ENCODE assay signal across 23 cellular contexts in genomic region chr7:80403686-80404241, GRCh38.
A peak's percentile ranks its signal among the peaks of the same experiment; 100 is the strongest.
DNase-seq lines count a peak whose midpoint lies in the region; ATAC-seq, FAIRE-seq and TF ChIP-seq lines count a peak whose summit lies in the region.
"Had no signal": no experiment of that assay in that cellular context is flagged by ENCODE, and none has a peak within 500 bp of the region (broad histone marks: within the 10 kb centered on the region; RNA-seq: fewer than 3 reads in every experiment).

No MANE protein-coding gene starts in this region.

- 0% methylated on average over 1 of the region's 1 CpG for WGBS in HepG2 (ENCODE audit: low lambda C conversion rate)
- 17% methylated on average over 1 of the region's 1 CpG for WGBS in right lobe of liver (ENCODE audit: insufficient coverage, low coverage, low lambda C conversion rate, missing lambda C conversion rate)

- H3K36me3 Mint-ChIP-seq in T-cell: no peaks in the 10 kb centered on the region
- H3K36me3 Mint-ChIP-seq in effector memory CD8-positive, alpha-beta T cell (ENCODE audit: insufficient read depth): peaks cover 5% of the 10 kb centered on the region
- H3K36me3 Mint-ChIP-seq: CD8-positive, alpha-beta T cell had no signal

- H3K27ac ChIP-seq in HepG2 (ENCODE audit: extremely low read length, insufficient read depth, low read length) (no peak overlapping the region), right lobe of liver (no peak overlapping the region)
- H3K27ac ChIP-seq: BLaER1, HL-60 had no signal

- H4K20me1 ChIP-seq in HepG2 (ENCODE audit: insufficient read depth, low read length): no peaks in the 10 kb centered on the region
- H4K20me1 ChIP-seq: BLaER1 had no signal

- H3K27ac Mint-ChIP-seq in T-cell: no peak overlapping the region
- H3K27ac Mint-ChIP-seq in effector memory CD8-positive, alpha-beta T cell: no peak overlapping the region
- H3K27ac Mint-ChIP-seq: CD8-positive, alpha-beta T cell had no signal

- peaks cover 4 to 9% (median 5%) of the 10 kb centered on the region in 3 donors for H3K9me3 Mint-ChIP-seq in T-cell
- peaks cover 14 to 17% of the 10 kb centered on the region in 2 donors for H3K9me3 Mint-ChIP-seq in effector memory CD8-positive, alpha-beta T cell
- H3K9me3 Mint-ChIP-seq: CD8-positive, alpha-beta T cell had no signal

- no peaks in the 10 kb centered on the region for H3K27me3 Mint-ChIP-seq in T-cell
- H3K27me3 Mint-ChIP-seq in effector memory CD8-positive, alpha-beta T cell: no peaks in the 10 kb centered on the region

- H3K36me3 ChIP-seq in HepG2 (replicated peaks in 1 of 2; ENCODE audit: control insufficient read depth in 1 of 2, insufficient read depth in 2 of 2, low read length in 2 of 2) (no peaks in the 10 kb centered on the region), right lobe of liver (no peaks in the 10 kb centered on the region)
- H3K36me3 ChIP-seq: BLaER1, HAP-1 had no signal

- H3K9ac ChIP-seq in HepG2 (ENCODE audit: insufficient read depth, low read depth, low read length): no peak overlapping the region
- H3K9ac ChIP-seq: BLaER1 had no signal

- TF ChIP-seq EP300 in HepG2 (IDR thresholded peaks at IDR 0.05; ENCODE audit: low read depth in 2 of 2, low read length in 2 of 2): no peak; a peak in 1 of 4 replicates
- TF ChIP-seq EP300 in HepG2 (CRISPR knock-in tag; IDR thresholded peaks at IDR 0.05; ENCODE audit: borderline replicate concordance): no peak

- intact Hi-C loops in HepG2 (cut with micrococcal nuclease; ENCODE audit: unreplicated experiment): no loop called here
- intact Hi-C loops in right lobe of liver (cut with DNase I): no loop called here

- peaks cover 7% of the 10 kb centered on the region; the same call in 1 of the 2 replicates for H3K4me1 ChIP-seq in HepG2 (ENCODE audit: insufficient read depth, low read length)
- peaks cover 0 to 3% (median 0%) of the 10 kb centered on the region in 4 donors for H3K4me1 ChIP-seq in right lobe of liver
- H3K4me1 ChIP-seq: BLaER1 had no signal

- no TSS peak for BruUV-seq in HepG2 (replicated peaks; lab: Mats Ljungman, UMichigan)

- TF ChIP-seq CTCF in HepG2 (CRISPR knock-in tag; IDR thresholded peaks at IDR 0.05): no peak
- no peak for TF ChIP-seq CTCF in right lobe of liver (IDR thresholded peaks at IDR 0.05)

- no peak for TF ChIP-seq POLR2A in HepG2 (IDR thresholded peaks at IDR 0.05; ENCODE audit: insufficient read depth in 1 of 2, low read depth in 2 of 2, low read length in 2 of 2)
- no peak for TF ChIP-seq POLR2A in right lobe of liver (IDR thresholded peaks at IDR 0.05)

- POLR2A ChIA-PET in HepG2 (lab: Yijun Ruan, JAX) (no interaction called here), T-cell (lab: Charles Lee) (no interaction called here)

- no peaks in the 10 kb centered on the region for H3K79me2 ChIP-seq in HepG2 (ENCODE audit: insufficient read depth, low read length)

- no peaks in the 10 kb centered on the region for H3K9me3 ChIP-seq in HepG2 (ENCODE audit: low read length)
- H3K9me3 ChIP-seq in right lobe of liver: no peaks in the 10 kb centered on the region
- H3K9me3 ChIP-seq: BLaER1, HAP-1 had no signal

- FAIRE-seq in HepG2 (lab: Jason Lieb, UNC): no peak

- no peaks in the 10 kb centered on the region for H3K4me1 Mint-ChIP-seq in T-cell
- H3K4me1 Mint-ChIP-seq in effector memory CD8-positive, alpha-beta T cell (ENCODE audit: low read depth in 2 of 2): no peaks in the 10 kb centered on the region

- peak; percentile 29; the same call in 2 of the 3 replicates for ATAC-seq in HepG2
- no peak for ATAC-seq in right lobe of liver
- no peak for ATAC-seq in T-cell (replicated peaks in 1 of 4)
- no peak for ATAC-seq in effector memory CD8-positive, alpha-beta T cell (replicated peaks)
- ATAC-seq: CD8-positive, alpha-beta T cell had no signal

- no peaks in the 10 kb centered on the region for H3K27me3 ChIP-seq in HepG2 (ENCODE audit: control insufficient read depth in 1 of 2, insufficient read depth in 2 of 2, low read length in 2 of 2)
- H3K27me3 ChIP-seq in right lobe of liver: no peaks in the 10 kb centered on the region
- H3K27me3 ChIP-seq: BLaER1 had no signal

- CTCF ChIA-PET in HepG2 (lab: Yijun Ruan, JAX; ENCODE audit: low intra/inter-chr PET ratio, low total read pairs): no interaction called here
- CTCF ChIA-PET in T-cell (lab: Charles Lee): interaction anchor here in 1 of 2 donors (0.7 kb wide), 2 partner anchors 17 to 176 kb away, joined by 3 read pairs; no protein-coding TSS in a partner anchor

- DNase-seq in HepG2 (ENCODE audit: low spot score): no peak
- DNase-seq in right lobe of liver: no peak
- peak; percentile 57 for DNase-seq in astrocyte of the hippocampus (ENCODE audit: low read depth, low spot score)
- peak; percentile 54 for DNase-seq in iris pigment epithelial cell (ENCODE audit: low read depth)
- DNase-seq in medulla oblongata (ENCODE audit: extremely low spot score): no peak
- DNase-seq in activated naive CD4-positive, alpha-beta T cell (lab: John Stamatoyannopoulos, UW): no peak
- no peak for DNase-seq in T-cell
- no peak for DNase-seq in effector memory CD8-positive, alpha-beta T cell
- DNase-seq: 8988T; CD8-positive, alpha-beta T cell; DMS53; Kasumi-1; MM.1S; NCI-H1092 treated with DMSO at 0.1 percent for 48 hours; NCI-H1694; NCI-H2107; NCI-H510A; NCI-H748 treated with DMSO at 0.1 percent for 48 hours; NK-92 treated with Interleukin-12 subunit alpha and Interleukin-12 subunit beta, amount 100 ng/mL, for 24 hours; Right ventricle myocardium superior had no signal

- no peak for TF ChIP-seq RAD21 in HepG2 (CRISPR knock-in tag; IDR thresholded peaks at IDR 0.05)

- no peak overlapping the region for H3K4me3 ChIP-seq in HepG2 (replicated peaks in 1 of 3; ENCODE audit: insufficient read depth in 1 of 3, low read depth in 2 of 3, low read length in 3 of 3)
- no peak overlapping the region for H3K4me3 ChIP-seq in right lobe of liver
- H3K4me3 ChIP-seq: BLaER1, HAP-1 had no signal

- no peak overlapping the region for H3K4me2 ChIP-seq in HepG2 (ENCODE audit: low read depth, low read length)
- H3K4me2 ChIP-seq: BLaER1 had no signal

- H3K4me3 Mint-ChIP-seq in T-cell: no peak overlapping the region
- H3K4me3 Mint-ChIP-seq in effector memory CD8-positive, alpha-beta T cell: no peak overlapping the region
- H3K4me3 Mint-ChIP-seq: CD8-positive, alpha-beta T cell had no signal

- in situ Hi-C loops in HepG2 (cut with HindIII; ENCODE audit: extremely low pct_ligation_motif_present, low pct_unique_long_range_greater_than_20kb): no loop called here

- no peak overlapping the region for H2AFZ ChIP-seq in HepG2 (ENCODE audit: low read length)

TF ChIP-seq in HepG2, 621 proteins besides CTCF, POLR2A, EP300 and RAD21:
- no peak for TF ChIP-seq ZNF468 (CRISPR knock-in tag; IDR thresholded peaks at IDR 0.05)
- TF ChIP-seq, protein P1, sequence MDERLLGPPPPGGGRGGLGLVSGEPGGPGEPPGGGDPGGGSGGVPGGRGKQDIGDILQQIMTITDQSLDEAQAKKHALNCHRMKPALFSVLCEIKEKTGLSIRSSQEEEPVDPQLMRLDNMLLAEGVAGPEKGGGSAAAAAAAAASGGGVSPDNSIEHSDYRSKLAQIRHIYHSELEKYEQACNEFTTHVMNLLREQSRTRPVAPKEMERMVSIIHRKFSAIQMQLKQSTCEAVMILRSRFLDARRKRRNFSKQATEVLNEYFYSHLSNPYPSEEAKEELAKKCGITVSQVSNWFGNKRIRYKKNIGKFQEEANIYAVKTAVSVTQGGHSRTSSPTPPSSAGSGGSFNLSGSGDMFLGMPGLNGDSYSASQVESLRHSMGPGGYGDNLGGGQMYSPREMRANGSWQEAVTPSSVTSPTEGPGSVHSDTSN (CRISPR knock-in tag; IDR thresholded peaks at IDR 0.05): no peak
- TF ChIP-seq ZNF614 (CRISPR knock-in tag; IDR thresholded peaks at IDR 0.05; ENCODE audit: borderline replicate concordance): no peak
- no peak for TF ChIP-seq SOX13 (IDR thresholded peaks at IDR 0.05)
- TF ChIP-seq SOX13 (CRISPR knock-in tag; conservative IDR thresholded peaks at IDR 0.05 in 1 of 2, IDR thresholded peaks at IDR 0.05 in 1 of 2): peak in 1 of 2 experiments; percentile 55; a peak in 1 of 4 replicates
- TF ChIP-seq ZNF616 (CRISPR knock-in tag; IDR thresholded peaks at IDR 0.05; ENCODE audit: low read depth): no peak
- TF ChIP-seq YEATS4 (CRISPR knock-in tag; IDR thresholded peaks at IDR 0.05; ENCODE audit: borderline replicate concordance): no peak
- TF ChIP-seq SUZ12 (IDR thresholded peaks at IDR 0.05; ENCODE audit: low read depth, low read length): no peak
- no peak for TF ChIP-seq TFAP4 (IDR thresholded peaks at IDR 0.05; ENCODE audit: borderline replicate concordance, low read depth)
- peak; percentile 33; the same call in 1 of the 2 replicates for TF ChIP-seq CEBPB (IDR thresholded peaks at IDR 0.05; ENCODE audit: borderline replicate concordance, low read depth, low read length)
- TF ChIP-seq ONECUT2 (CRISPR knock-in tag; IDR thresholded peaks at IDR 0.05): peak; percentile 53; the same call in 1 of the 2 replicates
- TF ChIP-seq SOX6 (IDR thresholded peaks at IDR 0.05): no peak
- peak; percentile 52; the same call in 1 of the 2 replicates for TF ChIP-seq SOX6 (CRISPR knock-in tag; IDR thresholded peaks at IDR 0.05)
- TF ChIP-seq HINFP (CRISPR knock-in tag; IDR thresholded peaks at IDR 0.05; ENCODE audit: low read depth): no peak

Comparison
In these comparisons a context has a peak if more than half of its experiments do, and no peak if none do; other contexts are left out.
1. DNase-seq: peak in astrocyte of the hippocampus (single experiment) and iris pigment epithelial cell (single experiment); none in HepG2 (single experiment), right lobe of liver (0 of 3), medulla oblongata (single experiment), activated naive CD4-positive, alpha-beta T cell (0 of 4), T-cell (0 of 34) and effector memory CD8-positive, alpha-beta T cell (0 of 3).